In genomic region chr5:148909001-148909400, GRCh38 we compare ENCODE assay signal across 18 cellular contexts.
A peak's percentile ranks its signal among the peaks of the same experiment; 100 is the strongest.
DNase-seq lines count a peak whose midpoint lies in the region; ATAC-seq and TF ChIP-seq lines count a peak whose summit lies in the region.
"Had no signal": no experiment of that assay in that cellular context is flagged by ENCODE, and none has a peak within 500 bp of the region (broad histone marks: within the 10 kb centered on the region; RNA-seq: fewer than 3 reads in every experiment).

No MANE protein-coding gene starts in this region.

- no peak overlapping the region for H3K4me3 ChIP-seq in fibroblast of mammary gland (ENCODE audit: control insufficient read depth, low read depth, low read length)
- H3K4me3 ChIP-seq: MG63 had no signal

- H3K27ac Mint-ChIP-seq in WTC11 = no peak overlapping the region
- H3K27ac Mint-ChIP-seq: brain, CD14-positive monocyte had no signal

- no peaks in the 10 kb centered on the region for H3K36me3 Mint-ChIP-seq in activated T-cell treated with anti-CD3 and anti-CD28 coated beads, Interleukin-2, amount 50 U/mL, for 4 hours (ENCODE audit: insufficient read depth)
- H3K36me3 Mint-ChIP-seq in WTC11 = no peaks in the 10 kb centered on the region
- H3K36me3 Mint-ChIP-seq: brain, CD14-positive monocyte had no signal

- TF ChIP-seq CTCF in fibroblast of mammary gland (conservative IDR thresholded peaks at IDR 0.05; ENCODE audit: control insufficient read depth, insufficient read depth, low read depth, low read length) = no peak
- no peak for TF ChIP-seq CTCF in WTC11 (IDR thresholded peaks at IDR 0.05)

- CTCF ChIA-PET in WTC11 (lab: Charles Lee) = interaction anchor here (1.1 kb wide), 1 partner anchor 49 kb away, joined by 4 read pairs; no protein-coding TSS in a partner anchor

- H3K4me1 Mint-ChIP-seq in activated T-cell treated with anti-CD3 and anti-CD28 coated beads, Interleukin-2, amount 50 U/mL, for 4 hours (ENCODE audit: low read depth) = peaks cover 11% of the 10 kb centered on the region
- H3K4me1 Mint-ChIP-seq in WTC11 = peaks cover 35% of the 10 kb centered on the region

- no peaks in the 10 kb centered on the region for H3K27me3 Mint-ChIP-seq in activated T-cell treated with anti-CD3 and anti-CD28 coated beads, Interleukin-2, amount 50 U/mL, for 4 hours (ENCODE audit: low read depth)
- H3K27me3 Mint-ChIP-seq in WTC11 (ENCODE audit: low read depth) = peaks cover 3% of the 10 kb centered on the region; the same call in 1 of the 2 replicates

- DNase-seq in GM04504 (ENCODE audit: low read depth) = peak; percentile 27
- DNase-seq in amniotic epithelial cell (ENCODE audit: low read depth) = peak; percentile 11
- peak; percentile 35 for DNase-seq in fibroblast of mammary gland (ENCODE audit: low read depth)
- peak; percentile 84 for DNase-seq in renal cortical epithelial cell (ENCODE audit: low read depth)
- DNase-seq in activated T-cell treated with anti-CD3 and anti-CD28 coated beads, Interleukin-2, amount 50 U/mL, for 4 hours = no peak
- DNase-seq in SHP77 (lab: John Stamatoyannopoulos, UW) = no peak
- DNase-seq in stimulated activated CD4-positive, alpha-beta T cell treated with anti-CD3 and anti-CD28 coated beads, Interleukin-1b, Interleukin-23, amount 100 ng/mL, for 48 hours = no peak
- no peak for DNase-seq in WTC11 (ENCODE audit: low spot score)
- DNase-seq: activated gamma-delta T cell, DMS79 treated with DMSO at 0.1 percent for 48 hours, glutamatergic neuron, GOT3, midbrain, NCI-H2029 treated with DMSO at 0.1 percent for 48 hours had no signal

- no peak for ATAC-seq in activated T-cell treated with anti-CD3 and anti-CD28 coated beads, Interleukin-2, amount 50 U/mL, for 4 hours
- ATAC-seq in WTC11 = no peak
- ATAC-seq: sciatic nerve had no signal

- POLR2A ChIA-PET in WTC11 (lab: Charles Lee) = no interaction called here

- H3K4me3 Mint-ChIP-seq in activated T-cell treated with anti-CD3 and anti-CD28 coated beads, Interleukin-2, amount 50 U/mL, for 4 hours = no peak overlapping the region
- no peak overlapping the region for H3K4me3 Mint-ChIP-seq in WTC11
- H3K4me3 Mint-ChIP-seq: brain, CD14-positive monocyte had no signal

- no peaks in the 10 kb centered on the region for H3K9me3 Mint-ChIP-seq in activated T-cell treated with anti-CD3 and anti-CD28 coated beads, Interleukin-2, amount 50 U/mL, for 4 hours
- no peaks in the 10 kb centered on the region for H3K9me3 Mint-ChIP-seq in WTC11
- H3K9me3 Mint-ChIP-seq: brain, CD14-positive monocyte had no signal

TF ChIP-seq in WTC11, 78 proteins besides CTCF, POLR2A, EP300 and RAD21:
- no peak for TF ChIP-seq ZNF219 (CRISPR knock-in tag; IDR thresholded peaks at IDR 0.05; ENCODE audit: borderline replicate concordance)

Comparison
In these comparisons a context has a peak if more than half of its experiments do, and no peak if none do; other contexts are left out.
1. DNase-seq: peak in GM04504 (single experiment), amniotic epithelial cell (single experiment), fibroblast of mammary gland (single experiment) and renal cortical epithelial cell (single experiment); none in activated T-cell treated with anti-CD3 and anti-CD28 coated beads, Interleukin-2, amount 50 U/mL, for 4 hours (single experiment), SHP77 (0 of 2), stimulated activated CD4-positive, alpha-beta T cell treated with anti-CD3 and anti-CD28 coated beads, Interleukin-1b, Interleukin-23, amount 100 ng/mL, for 48 hours (single experiment) and WTC11 (single experiment).